In genomic region chr16:3186946-3187690, GRCh38 we compare ENCODE assay signal across 14 cellular contexts. TPM values are rescaled to one million over a fixed set of nuclear protein-coding genes. Genes with fewer than 3 reads are reported as not detected.
DNase-seq lines count a peak whose midpoint lies in the region; FAIRE-seq and TF ChIP-seq lines count a peak whose summit lies in the region.
"Had no signal": no experiment of that assay in that cellular context is flagged by ENCODE, and none has a peak within 500 bp of the region (broad histone marks: within the 10 kb centered on the region; RNA-seq: fewer than 3 reads in every experiment).

No MANE protein-coding gene starts in this region.

- no peak overlapping the region for H4K91ac ChIP-seq in H1 (replicated peaks; ENCODE audit: insufficient read length, low read length)

- H3K36me3 ChIP-seq in H1 (ENCODE audit: control insufficient read depth in 2 of 4, insufficient read depth in 4 of 4, low read length in 3 of 4) (no peaks in the 10 kb centered on the region), osteoblast (ENCODE audit: insufficient read depth, low read length) (no peaks in the 10 kb centered on the region), stomach (no peaks in the 10 kb centered on the region), esophagus squamous epithelium (no peaks in the 10 kb centered on the region)
- H3K36me3 ChIP-seq: upper lobe of left lung had no signal

- no peak for TF ChIP-seq CTCF in LNCaP clone FGC (IDR thresholded peaks at IDR 0.05; ENCODE audit: control insufficient read depth, extremely low read depth, insufficient read depth)
- TF ChIP-seq CTCF in H1 (IDR thresholded peaks at IDR 0.05; ENCODE audit: control extremely low read depth in 1 of 3, insufficient read depth in 1 of 3, low read depth in 1 of 3, low read length in 3 of 3), result no peak
- TF ChIP-seq CTCF in osteoblast (IDR thresholded peaks at IDR 0.05; ENCODE audit: extremely low read depth, low read depth, low read length), result no peak
- TF ChIP-seq CTCF in stomach (IDR thresholded peaks at IDR 0.05), result no peak
- TF ChIP-seq CTCF in esophagus squamous epithelium (IDR thresholded peaks at IDR 0.05), result no peak

- peaks cover 59% of the 10 kb centered on the region for H3K4me1 Mint-ChIP-seq in activated naive CD4-positive, alpha-beta T cell treated with anti-CD3 and anti-CD28 coated beads for 36 hours (ENCODE audit: low read depth)

- CTCF ChIA-PET in activated naive CD4-positive, alpha-beta T cell treated with anti-CD3 and anti-CD28 coated beads for 36 hours (lab: Charles Lee), result interaction anchor here (0.7 to 0.9 kb wide), 2 partner anchors 15 to 188 kb away, joined by 3 to 4 read pairs; no protein-coding TSS in a partner anchor
- CTCF ChIA-PET in H1 (lab: Charles Lee; ENCODE audit: partially characterized antibody), result interaction anchor here (0.6 to 1.4 kb wide), 4 partner anchors 8 to 38 kb away, joined by 3 to 8 read pairs (median 3); no protein-coding TSS in a partner anchor

- H2BK12ac ChIP-seq in H1 (ENCODE audit: low read depth, low read length), result no peak overlapping the region

- H4K20me1 ChIP-seq in H1 (replicated peaks in 1 of 2; ENCODE audit: control insufficient read depth in 1 of 2, insufficient read depth in 2 of 2, low read length in 2 of 2) (no peaks in the 10 kb centered on the region), osteoblast (ENCODE audit: insufficient read depth, low read length) (no peaks in the 10 kb centered on the region)

- no peak overlapping the region for H2BK20ac ChIP-seq in H1 (ENCODE audit: low read length)

- H3K27me3 ChIP-seq in H1 (replicated peaks in 1 of 4; ENCODE audit: control insufficient read depth in 3 of 4, extremely low read depth in 1 of 4, insufficient read depth in 3 of 4, low read length in 3 of 4), result peaks cover 5 to 32% (median 27%) of the 10 kb centered on the region in 4 experiments
- peaks cover 4% of the 10 kb centered on the region for H3K27me3 ChIP-seq in osteoblast (ENCODE audit: insufficient read depth, low read length)
- H3K27me3 ChIP-seq in stomach, result peaks cover 57 to 100% (median 90%) of the 10 kb centered on the region in 3 donors
- H3K27me3 ChIP-seq in esophagus squamous epithelium, result peaks cover 15 to 100% (median 53%) of the 10 kb centered on the region in 4 donors

- intact Hi-C loops in activated naive CD4-positive, alpha-beta T cell treated with anti-CD3 and anti-CD28 coated beads for 36 hours (cut with micrococcal nuclease), result loop anchor here (5.0 kb wide), 1 partner anchor 215 kb away; the partner anchor contains the start of genes ZNF174 and ZSCAN32
- intact Hi-C loops in stomach (cut with DNase I; ENCODE audit: low total_unique reads), result no loop called here
- intact Hi-C loops in esophagus squamous epithelium (cut with DNase I), result no loop called here

- TF ChIP-seq RAD21 in H1 (IDR thresholded peaks at IDR 0.05 in 1 of 2, conservative IDR thresholded peaks at IDR 0.05 in 1 of 2; ENCODE audit: low read depth in 2 of 2, low read length in 2 of 2), result no peak

- no peak overlapping the region for H2AK5ac ChIP-seq in H1 (ENCODE audit: low read depth, low read length)

- no peaks in the 10 kb centered on the region for H3K79me1 ChIP-seq in H1 (ENCODE audit: low read depth, low read length)

- H3K9ac ChIP-seq in H1 (replicated peaks in 1 of 4; ENCODE audit: extremely low read depth in 1 of 4, low read depth in 3 of 4, low read length in 3 of 4), result no peak overlapping the region

- H3K23me2 ChIP-seq in H1 (ENCODE audit: low read depth, low read length), result peaks cover 30% of the 10 kb centered on the region

- no peak overlapping the region for H2BK5ac ChIP-seq in H1 (ENCODE audit: low read depth, low read length)

- POLR2A ChIA-PET in H1 (lab: Charles Lee; ENCODE audit: partially characterized antibody), result no interaction called here

- no peak for TF ChIP-seq POLR2A in H1 (IDR thresholded peaks at IDR 0.05; ENCODE audit: control extremely low read depth in 1 of 2, low read depth in 2 of 2, low read length in 2 of 2)
- no peak for TF ChIP-seq POLR2A in stomach (IDR thresholded peaks at IDR 0.05)
- no peak for TF ChIP-seq POLR2A in esophagus squamous epithelium (IDR thresholded peaks at IDR 0.05)

- H4K5ac ChIP-seq in H1 (ENCODE audit: insufficient read length, low read depth, low read length), result no peak overlapping the region

- H3K4ac ChIP-seq in H1 (replicated peaks; ENCODE audit: insufficient read length, low read depth, low read length), result no peak overlapping the region

- H2BK15ac ChIP-seq in H1 (ENCODE audit: low read length), result no peak overlapping the region

- TF ChIP-seq EP300 in H1 (IDR thresholded peaks at IDR 0.05; ENCODE audit: borderline replicate concordance in 1 of 2, low read depth in 2 of 2, low read length in 2 of 2), result no peak
- no peak for TF ChIP-seq EP300 in stomach (IDR thresholded peaks at IDR 0.05)

- no peaks in the 10 kb centered on the region for H3K9me3 ChIP-seq in H1 (ENCODE audit: insufficient read depth in 2 of 2, low read depth in 1 of 2, low read length in 1 of 2)
- no peaks in the 10 kb centered on the region for H3K9me3 ChIP-seq in osteoblast (ENCODE audit: low read depth, low read length)
- peaks cover 0 to 29% (median 7%) of the 10 kb centered on the region in 4 donors for H3K9me3 ChIP-seq in stomach
- H3K9me3 ChIP-seq in esophagus squamous epithelium, result no peaks in the 10 kb centered on the region
- H3K9me3 ChIP-seq: body of pancreas, upper lobe of left lung had no signal

- H3K4me3 ChIP-seq in LNCaP clone FGC (ENCODE audit: low read depth, low read length) (peak overlapping the region; percentile 48), H1 (ENCODE audit: extremely low read depth in 1 of 4, insufficient read depth in 2 of 4, low read depth in 3 of 4, low read length in 4 of 4) (peak overlapping the region in 1 of 4 experiments; percentile 99; a peak in 2 of 8 replicates), osteoblast (ENCODE audit: insufficient read depth, low read length) (no peak overlapping the region), stomach (no peak overlapping the region), esophagus squamous epithelium (no peak overlapping the region)
- H3K4me3 ChIP-seq: body of pancreas, upper lobe of left lung had no signal

- H3K4me3 Mint-ChIP-seq in activated naive CD4-positive, alpha-beta T cell treated with anti-CD3 and anti-CD28 coated beads for 36 hours, result peak overlapping the region; percentile 79

- H3K27me3 Mint-ChIP-seq in activated naive CD4-positive, alpha-beta T cell treated with anti-CD3 and anti-CD28 coated beads for 36 hours (ENCODE audit: low read depth), result peaks cover 75% of the 10 kb centered on the region

- H3K79me2 ChIP-seq in H1 (ENCODE audit: control insufficient read depth in 1 of 2, insufficient read depth in 2 of 2, low read length in 2 of 2), result no peaks in the 10 kb centered on the region
- H3K79me2 ChIP-seq in osteoblast (ENCODE audit: insufficient read depth, low read length), result no peaks in the 10 kb centered on the region

- no peak overlapping the region for H4K8ac ChIP-seq in H1 (ENCODE audit: extremely low read depth, insufficient read depth, low read length)

- no peak overlapping the region for H3K18ac ChIP-seq in H1 (ENCODE audit: extremely low read depth, low read length)

- WGBS in H1 (ENCODE audit: extremely low coverage in 1 of 2, insufficient coverage in 1 of 2, insufficient read length in 1 of 2, insufficient replicate concordance in 2 of 2, low coverage in 1 of 2, low lambda C conversion rate in 2 of 2, missing lambda C conversion rate in 1 of 2), 2 experiments, result 84% methylated on average over 23 of the region's 23 CpGs; no CpG with 5 or more reads in 1 of the 2 experiments
- WGBS in stomach, 5 donors, result 74 to 80% (median 77%) methylated on average over 16 to 23 of the region's 23 CpGs
- WGBS in esophagus squamous epithelium, 2 donors, result 66 to 83% methylated on average over 23 of the region's 23 CpGs

- peaks cover 1% of the 10 kb centered on the region for H3K36me3 Mint-ChIP-seq in activated naive CD4-positive, alpha-beta T cell treated with anti-CD3 and anti-CD28 coated beads for 36 hours (ENCODE audit: low read depth)

- no peaks in the 10 kb centered on the region for H3K9me3 Mint-ChIP-seq in activated naive CD4-positive, alpha-beta T cell treated with anti-CD3 and anti-CD28 coated beads for 36 hours

- H3K23ac ChIP-seq in H1 (ENCODE audit: insufficient read length), result no peak overlapping the region

- peaks cover 0 to 5% (median 0%) of the 10 kb centered on the region in 4 experiments; a peak in 4 of 7 replicates for H3K4me1 ChIP-seq in H1 (replicated peaks in 1 of 4; ENCODE audit: control insufficient read depth in 3 of 4, insufficient read depth in 4 of 4, low read length in 3 of 4)
- peaks cover 25% of the 10 kb centered on the region for H3K4me1 ChIP-seq in osteoblast (ENCODE audit: insufficient read depth, low read length)
- H3K4me1 ChIP-seq in stomach, result peaks cover 27 to 51% (median 38%) of the 10 kb centered on the region in 4 donors
- peaks cover 24 to 58% (median 26%) of the 10 kb centered on the region in 3 donors for H3K4me1 ChIP-seq in esophagus squamous epithelium

- H3K4me2 ChIP-seq in H1 (ENCODE audit: insufficient read depth in 1 of 2, low read depth in 2 of 2, low read length in 2 of 2), result peak overlapping the region; percentile 53 to 97; a peak in 2 of 4 replicates
- H3K4me2 ChIP-seq in osteoblast (ENCODE audit: insufficient read depth, low read length), result no peak overlapping the region

- no peak for FAIRE-seq in H1 (lab: Jason Lieb, UNC)

- H2BK120ac ChIP-seq in H1 (replicated peaks; ENCODE audit: low read depth, low read length), result no peak overlapping the region

- DNase-seq in activated naive CD4-positive, alpha-beta T cell treated with anti-CD3 and anti-CD28 coated beads for 36 hours, result no peak
- DNase-seq in activated naive CD4-positive, alpha-beta T cell treated with Interleukin-2 at 50 U/mL for 16 hours, result no peak
- DNase-seq in LNCaP clone FGC (ENCODE audit: low read depth) (no peak), H1 (ENCODE audit: low read depth in 1 of 2, low spot score in 2 of 2) (no peak), osteoblast (ENCODE audit: insufficient read length, low spot score, missing footprints) (peak; percentile 18), stomach (no peak), NCI-H82 treated with DMSO at 0.1 percent for 48 hours (lab: John Stamatoyannopoulos, UW; ENCODE audit: unreplicated experiment) (no peak), esophagus squamous epithelium (lab: John Stamatoyannopoulos, UW) (no peak)
- DNase-seq: body of pancreas; DMS153; effector CD8-positive, alpha-beta T cell; NCI-H2029; upper lobe of left lung had no signal

- H2AFZ ChIP-seq in H1 (ENCODE audit: low read length) (no peak overlapping the region), osteoblast (ENCODE audit: low read length) (no peak overlapping the region)

- peak overlapping the region; percentile 78 for H3K27ac Mint-ChIP-seq in activated naive CD4-positive, alpha-beta T cell treated with anti-CD3 and anti-CD28 coated beads for 36 hours

- H3K56ac ChIP-seq in H1 (replicated peaks; ENCODE audit: insufficient read length, low read depth, low read length), result no peak overlapping the region

- H3K27ac ChIP-seq in H1 (ENCODE audit: low read depth, low read length) (no peak overlapping the region), osteoblast (ENCODE audit: low read depth, low read length) (no peak overlapping the region), stomach (no peak overlapping the region), esophagus squamous epithelium (no peak overlapping the region)
- H3K27ac ChIP-seq: body of pancreas, upper lobe of left lung had no signal

- no peak overlapping the region for H3K14ac ChIP-seq in H1 (ENCODE audit: insufficient read length)

RNA-seq across cellular contexts. Expression of gene OR1F1, which starts 0.9 kb away (rescaled TPM):
- total RNA-seq in activated naive CD4-positive, alpha-beta T cell treated with anti-CD3 and anti-CD28 coated beads for 36 hours, result not detected
- 0.48 and 0.52 TPM in 2 replicates for total RNA-seq in H1 (2021; fragmentation: NEBNext Ultra II Directional; extraction: Animal tissue kit (Norgen Biotek cat#: 25700))
- polyA plus RNA-seq in H1 (2011; rRNA removed), result 0.93 and 1.2 TPM in 2 replicates
- 0.40 TPM for polyA plus RNA-seq in H1 (2011; cell fraction: cytosol; rRNA removed)
- polyA plus RNA-seq in H1 (2011; cell fraction: nucleus; rRNA removed), result 0.87 TPM
- polyA plus RNA-seq in H1 (2012, experiment 1 of 2), result 0.40 to 0.48 TPM (median 0.42 TPM) in 3 of 4 replicates, not detected in the other
- not detected for polyA plus RNA-seq in H1 (2012, experiment 2 of 2)
- 0.41 TPM for polyA plus RNA-seq in H1 (2013, experiment 1 of 2)
- polyA plus RNA-seq in H1 (2013, experiment 2 of 2), result 0.35 TPM
- 0.82 and 2.6 TPM in 2 replicates for polyA minus RNA-seq in H1 (2011; rRNA and poly(A)+ RNA removed)
- polyA minus RNA-seq in H1 (2011; cell fraction: cytosol; rRNA and poly(A)+ RNA removed), result not detected
- not detected for polyA minus RNA-seq in H1 (2011; cell fraction: nucleus; rRNA and poly(A)+ RNA removed)
- 0.36 TPM in 1 of 2 replicates, not detected in the other for total RNA-seq in osteoblast
- not detected for total RNA-seq in stomach
- polyA plus RNA-seq in stomach, result not detected
- total RNA-seq in esophagus squamous epithelium, result not detected
- total RNA-seq: body of pancreas, LHCN-M2, upper lobe of left lung had no signal

RNA-seq across cellular contexts. Expression of gene ZNF200, which starts 47.8 kb away (rescaled TPM):
- 10 to 100 TPM in 1 of 2 experiments, 1 to 10 TPM in 1; 9.7 to 10.1 TPM for total RNA-seq in activated naive CD4-positive, alpha-beta T cell treated with anti-CD3 and anti-CD28 coated beads for 36 hours
- total RNA-seq in H1 (2021; fragmentation: NEBNext Ultra II Directional; extraction: Animal tissue kit (Norgen Biotek cat#: 25700)), result 7.5 and 9.9 TPM in 2 replicates
- 2.7 and 3.0 TPM in 2 replicates for polyA plus RNA-seq in H1 (2011; rRNA removed)
- polyA plus RNA-seq in H1 (2011; cell fraction: cytosol; rRNA removed), result 4.1 TPM
- 3.2 TPM for polyA plus RNA-seq in H1 (2011; cell fraction: nucleus; rRNA removed)
- polyA plus RNA-seq in H1 (2012, experiment 1 of 2), result 5.5 to 7.8 TPM (median 6.5 TPM) in 4 replicates
- polyA plus RNA-seq in H1 (2012, experiment 2 of 2), result 1.4 TPM
- polyA plus RNA-seq in H1 (2013, experiment 1 of 2), result 5.8 TPM
- 5.3 TPM for polyA plus RNA-seq in H1 (2013, experiment 2 of 2)
- 6.7 and 8.4 TPM in 2 replicates for polyA minus RNA-seq in H1 (2011; rRNA and poly(A)+ RNA removed)
- polyA minus RNA-seq in H1 (2011; cell fraction: cytosol; rRNA and poly(A)+ RNA removed), result 4.0 TPM
- 11.2 TPM for polyA minus RNA-seq in H1 (2011; cell fraction: nucleus; rRNA and poly(A)+ RNA removed)
- 11.5 and 11.6 TPM in 2 replicates for total RNA-seq in osteoblast
- 1 to 10 TPM; 4.7 to 8.7 (median 6.2) TPM for total RNA-seq in stomach
- polyA plus RNA-seq in stomach, result 1 to 10 TPM; 2.2 to 3.1 (median 2.9) TPM
- 10 to 100 TPM in 1 of 4 donors, 1 to 10 TPM in 3; 4.3 to 10.1 (median 4.6) TPM for total RNA-seq in esophagus squamous epithelium

RNA-seq across cellular contexts. Expression of gene ZNF213, which starts 52.3 kb away (rescaled TPM):
- total RNA-seq in activated naive CD4-positive, alpha-beta T cell treated with anti-CD3 and anti-CD28 coated beads for 36 hours, result 1 to 10 TPM; 6.1 to 6.5 TPM
- total RNA-seq in H1 (2021; fragmentation: NEBNext Ultra II Directional; extraction: Animal tissue kit (Norgen Biotek cat#: 25700)), result 6.9 and 7.3 TPM in 2 replicates
- polyA plus RNA-seq in H1 (2011; rRNA removed) (1.6 and 3.8 TPM in 2 replicates), stomach (1 to 10 TPM; 5.8 to 6.7 (median 6.1) TPM)
- 1.6 TPM for polyA plus RNA-seq in H1 (2011; cell fraction: cytosol; rRNA removed)
- polyA plus RNA-seq in H1 (2011; cell fraction: nucleus; rRNA removed), result 3.9 TPM
- polyA plus RNA-seq in H1 (2012, experiment 1 of 2), result 6.0 to 8.4 TPM (median 8.4 TPM) in 4 replicates
- polyA plus RNA-seq in H1 (2012, experiment 2 of 2), result 7.1 TPM
- polyA plus RNA-seq in H1 (2013, experiment 1 of 2), result 6.2 TPM
- polyA plus RNA-seq in H1 (2013, experiment 2 of 2), result 6.1 TPM
- 1.2 and 1.4 TPM in 2 replicates for polyA minus RNA-seq in H1 (2011; rRNA and poly(A)+ RNA removed)
- polyA minus RNA-seq in H1 (2011; cell fraction: cytosol; rRNA and poly(A)+ RNA removed), result 4.2 TPM
- 3.9 TPM for polyA minus RNA-seq in H1 (2011; cell fraction: nucleus; rRNA and poly(A)+ RNA removed)
- total RNA-seq in osteoblast (8.0 and 9.4 TPM in 2 replicates), stomach (10 to 100 TPM in 3 of 5 donors, 1 to 10 TPM in 2; 1.3 to 87.8 (median 20.0) TPM), esophagus squamous epithelium (10 to 100 TPM in 1 of 4 donors, 1 to 10 TPM in 3; 3.9 to 14.3 (median 6.4) TPM)
